In genomic region chr3:108156312-108156853, GRCh38 we compare ENCODE assay signal across 5 cellular contexts.
"Had no signal": no experiment of that assay in that cellular context is flagged by ENCODE, and none has a peak within 500 bp of the region (broad histone marks: within the 10 kb centered on the region; RNA-seq: fewer than 3 reads in every experiment).

No MANE protein-coding gene starts in this region.

- H3K4me3 Mint-ChIP-seq: GM23338, H9, IgD-negative memory B cell had no signal

- DNase-seq: H9, HCEC 1CT had no signal

- H3K9me3 Mint-ChIP-seq: GM23338, H9 had no signal

- ATAC-seq: GM23338, HepG2 had no signal

- H3K27ac Mint-ChIP-seq: GM23338, H9 had no signal

- H3K27me3 Mint-ChIP-seq: IgD-negative memory B cell had no signal
